Comparison of ENCODE assay signal across 8 cellular contexts in genomic region chr22:39040538-39041296, GRCh38. TPM values are rescaled to one million over a fixed set of nuclear protein-coding genes. Genes with fewer than 3 reads are reported as not detected.
DNase-seq lines count a peak whose midpoint lies in the region; ATAC-seq and TF ChIP-seq lines count a peak whose summit lies in the region.
"Not testable (repeated sequence)": the region's sequence is repeated elsewhere in the genome, so short reads cannot be mapped to it uniquely, and the experiment has no call there.

Gene APOBEC3F (plus strand): TSS chr22:39040864. CDS start chr22:39040961, 97 bp downstream.

- H3K27ac ChIP-seq in KOPT-K1 (ENCODE audit: low read depth, low read length, poor library complexity, severe bottlenecking): peak within 1 kb of the TSS; percentile 74
- peak within 1 kb of the TSS; percentile 76 for H3K27ac ChIP-seq in neutrophil
- H3K27ac ChIP-seq in subcutaneous abdominal adipose tissue (ENCODE audit: low read depth, low read length): peak within 1 kb of the TSS; percentile 46

- peak within 1 kb of the TSS; percentile 28 to 73 (median 66) for H3K9ac ChIP-seq in subcutaneous abdominal adipose tissue (ENCODE audit: low read length in 5 of 5)

- peak within 1 kb of the TSS; percentile 86 for H3K27ac Mint-ChIP-seq in activated naive CD8-positive, alpha-beta T cell treated with anti-CD3 and anti-CD28 coated beads, Interleukin-2, amount 50 U/mL, for 24 hours

- peak within 1 kb of the TSS; percentile 89 for H3K4me3 Mint-ChIP-seq in activated naive CD8-positive, alpha-beta T cell treated with anti-CD3 and anti-CD28 coated beads, Interleukin-2, amount 50 U/mL, for 24 hours

- H3K4me3 ChIP-seq in H7 (ENCODE audit: insufficient read depth, low read depth, low read length) (peak within 1 kb of the TSS; percentile 42), neutrophil (ENCODE audit: low read depth in 1 of 2, low read length in 1 of 2) (peak within 1 kb of the TSS; percentile 54 to 63), subcutaneous abdominal adipose tissue (ENCODE audit: low read depth in 1 of 5, low read length in 5 of 5) (peak within 1 kb of the TSS; percentile 50 to 66 (median 63))

- H3K36me3 Mint-ChIP-seq in activated naive CD8-positive, alpha-beta T cell treated with anti-CD3 and anti-CD28 coated beads, Interleukin-2, amount 50 U/mL, for 24 hours (ENCODE audit: low read depth): not testable (repeated sequence)

- ATAC-seq in activated naive CD8-positive, alpha-beta T cell treated with anti-CD3 and anti-CD28 coated beads, Interleukin-2, amount 50 U/mL, for 24 hours: peak; percentile 97
- ATAC-seq in Right ventricle myocardium inferior: peak; percentile 94

- H3K36me3 ChIP-seq in H7 (replicated peaks; ENCODE audit: control insufficient read depth, insufficient read depth, low read length); neutrophil: not testable (repeated sequence)
- peaks cover 17% of the 10 kb centered on the region; the same call in 1 of the 2 replicates for H3K36me3 ChIP-seq in KOPT-K1 (ENCODE audit: insufficient read depth, low read length)
- H3K36me3 ChIP-seq in subcutaneous abdominal adipose tissue (ENCODE audit: control insufficient read depth in 5 of 5, insufficient read depth in 5 of 5, low read length in 5 of 5): peaks cover 0 to 11% (median 6%) of the 10 kb centered on the region in 5 donors

- intact Hi-C loops in Right ventricle myocardium inferior (cut with DNase I): not testable (repeated sequence)

- H3K9me3 Mint-ChIP-seq in activated naive CD8-positive, alpha-beta T cell treated with anti-CD3 and anti-CD28 coated beads, Interleukin-2, amount 50 U/mL, for 24 hours: not testable (repeated sequence)

- H3K4me1 Mint-ChIP-seq in activated naive CD8-positive, alpha-beta T cell treated with anti-CD3 and anti-CD28 coated beads, Interleukin-2, amount 50 U/mL, for 24 hours: peaks cover 50% of the 10 kb centered on the region

- not testable (repeated sequence) for H3K27me3 ChIP-seq in H7 (ENCODE audit: control insufficient read depth, insufficient read depth, low read length); neutrophil; subcutaneous abdominal adipose tissue (ENCODE audit: control insufficient read depth in 5 of 5, insufficient read depth in 4 of 5, low read length in 5 of 5)

- H3K9me3 ChIP-seq in KOPT-K1 (ENCODE audit: insufficient read depth, low read length, poor library complexity, severe bottlenecking); neutrophil; subcutaneous abdominal adipose tissue (ENCODE audit: control insufficient read depth in 5 of 5, low read length in 5 of 5): not testable (repeated sequence)

- not testable (repeated sequence) for H3K27me3 Mint-ChIP-seq in activated naive CD8-positive, alpha-beta T cell treated with anti-CD3 and anti-CD28 coated beads, Interleukin-2, amount 50 U/mL, for 24 hours

- not testable (repeated sequence) for H3K4me1 ChIP-seq in neutrophil (ENCODE audit: control insufficient read depth in 1 of 2, insufficient read depth in 1 of 2, low read depth in 1 of 2, low read length in 1 of 2)
- H3K4me1 ChIP-seq in subcutaneous abdominal adipose tissue (ENCODE audit: control insufficient read depth in 5 of 5, insufficient read depth in 5 of 5, low read length in 5 of 5): peaks cover 0 to 14% (median 7%) of the 10 kb centered on the region in 5 donors

- DNase-seq in GM03348 (ENCODE audit: low spot score) (peak; percentile 36), H7 (peak; percentile 80), T-helper 9 cell (peak; percentile 43), Right ventricle myocardium inferior (ENCODE audit: missing footprints) (peak; percentile 78)
- peak; percentile 68 for DNase-seq in activated naive CD8-positive, alpha-beta T cell treated with anti-CD3 and anti-CD28 coated beads, Interleukin-2, amount 50 U/mL, for 24 hours

- not testable (repeated sequence) for TF ChIP-seq CTCF in neutrophil (IDR thresholded peaks at IDR 0.05)

RNA-seq across cellular contexts. Expression of gene APOBEC3F, which starts in this region (rescaled TPM):
- 1.1 and 3.5 TPM in 2 replicates for total RNA-seq in H7 (2014; rRNA removed; shearing (Covaris generic))
- 6.7 TPM for total RNA-seq in Right ventricle myocardium inferior

Comparison
In these comparisons a context has a peak if more than half of its experiments do, and no peak if none do; other contexts are left out.
1. Peak in every context shown above with its lines: DNase-seq, ATAC-seq, H3K4me3 ChIP-seq and H3K27ac ChIP-seq.